8 cellular contexts compared by ENCODE assay signal in genomic region chr10:7408494-7409044, GRCh38. TPM values are rescaled to one million over a fixed set of nuclear protein-coding genes. Genes with fewer than 3 reads are reported as not detected.
DNase-seq lines count a peak whose midpoint lies in the region; ATAC-seq and TF ChIP-seq lines count a peak whose summit lies in the region.

No MANE protein-coding gene starts in this region.

- no peaks in the 10 kb centered on the region for H3K36me3 ChIP-seq in neural cell (ENCODE audit: insufficient read depth, low read length)

- peak; percentile 73 for DNase-seq in activated CD4-positive, alpha-beta T cell treated with anti-CD3 and anti-CD28 coated beads for 36 hours
- no peak for DNase-seq in activated CD4-positive, alpha-beta T cell treated with anti-CD3 and anti-CD28 coated beads for 1 hour
- DNase-seq in MV-4-11 (lab: John Stamatoyannopoulos, UW) (peak; percentile 46), foreskin keratinocyte (peak in 1 of 2 donors; percentile 51), ureter (ENCODE audit: low spot score) (peak; percentile 71)
- DNase-seq in activated T-helper 1 cell treated with anti-CD3 and anti-CD28 coated beads, Interleukin-12 subunit alpha, Interleukin-12 subunit beta, Interleukin-2, Interleukin-4 antibody, amounts not matched to agents 30 ng/mL and 10 ng/mL and 1 ng/mL, durations not matched to agents 14 hours and 24 hours and 36 hours (ENCODE audit: low spot score), result peak; percentile 46

- TF ChIP-seq RAD21 in neural cell (conservative IDR thresholded peaks at IDR 0.05), result peak; percentile 92

- CTCF ChIA-PET in activated CD4-positive, alpha-beta T cell treated with anti-CD3 and anti-CD28 coated beads for 36 hours (lab: Charles Lee), result interaction anchor here (0.6 to 1.5 kb wide), 7 partner anchors 9 to 488 kb away, joined by 3 to 5 read pairs (median 3); no protein-coding TSS in a partner anchor

- H3K79me2 ChIP-seq in neural cell (replicated peaks; ENCODE audit: insufficient read depth, low read length), result no peaks in the 10 kb centered on the region

- peak overlapping the region; percentile 94 for H3K4me3 Mint-ChIP-seq in activated CD4-positive, alpha-beta T cell treated with anti-CD3 and anti-CD28 coated beads for 36 hours
- peak overlapping the region; percentile 96 for H3K4me3 Mint-ChIP-seq in activated T-helper 1 cell treated with anti-CD3 and anti-CD28 coated beads, Interleukin-12 subunit alpha, Interleukin-12 subunit beta, Interleukin-2, Interleukin-4 antibody, amounts not matched to agents 30 ng/mL and 10 ng/mL and 1 ng/mL, durations not matched to agents 14 hours and 24 hours and 36 hours

- H3K36me3 Mint-ChIP-seq in activated CD4-positive, alpha-beta T cell treated with anti-CD3 and anti-CD28 coated beads for 36 hours (ENCODE audit: low read depth), result peaks cover 13% of the 10 kb centered on the region
- H3K36me3 Mint-ChIP-seq in activated T-helper 1 cell treated with anti-CD3 and anti-CD28 coated beads, Interleukin-12 subunit alpha, Interleukin-12 subunit beta, Interleukin-2, Interleukin-4 antibody, amounts not matched to agents 30 ng/mL and 10 ng/mL and 1 ng/mL, durations not matched to agents 14 hours and 24 hours and 36 hours (ENCODE audit: low read depth), result peaks cover 23% of the 10 kb centered on the region

- H3K9me3 ChIP-seq in neural cell (ENCODE audit: low read length), result no peaks in the 10 kb centered on the region

- H3K4me1 Mint-ChIP-seq in activated CD4-positive, alpha-beta T cell treated with anti-CD3 and anti-CD28 coated beads for 36 hours, result peaks cover 59% of the 10 kb centered on the region
- peaks cover 55% of the 10 kb centered on the region for H3K4me1 Mint-ChIP-seq in activated T-helper 1 cell treated with anti-CD3 and anti-CD28 coated beads, Interleukin-12 subunit alpha, Interleukin-12 subunit beta, Interleukin-2, Interleukin-4 antibody, amounts not matched to agents 30 ng/mL and 10 ng/mL and 1 ng/mL, durations not matched to agents 14 hours and 24 hours and 36 hours (ENCODE audit: low read depth)

- H3K27me3 Mint-ChIP-seq in activated CD4-positive, alpha-beta T cell treated with anti-CD3 and anti-CD28 coated beads for 36 hours, result peaks cover 9% of the 10 kb centered on the region
- H3K27me3 Mint-ChIP-seq in activated T-helper 1 cell treated with anti-CD3 and anti-CD28 coated beads, Interleukin-12 subunit alpha, Interleukin-12 subunit beta, Interleukin-2, Interleukin-4 antibody, amounts not matched to agents 30 ng/mL and 10 ng/mL and 1 ng/mL, durations not matched to agents 14 hours and 24 hours and 36 hours (ENCODE audit: insufficient read depth), result peaks cover 17% of the 10 kb centered on the region

- intact Hi-C loops in activated CD4-positive, alpha-beta T cell treated with anti-CD3 and anti-CD28 coated beads for 36 hours (cut with DNase I, micrococcal nuclease), result loop anchor here (1.0 to 2.0 kb wide), 5 partner anchors 140 to 223 kb away; no protein-coding TSS in a partner anchor
- intact Hi-C loops in activated T-helper 1 cell treated with anti-CD3 and anti-CD28 coated beads, Interleukin-12 subunit alpha, Interleukin-12 subunit beta, Interleukin-2, Interleukin-4 antibody, amounts not matched to agents 30 ng/mL and 10 ng/mL and 1 ng/mL, durations not matched to agents 14 hours and 24 hours and 36 hours (cut with micrococcal nuclease), result loop anchor here (1.0 to 2.0 kb wide), 10 partner anchors 20 to 488 kb away; partner anchors contain the start of gene ATP5F1C

- no peaks in the 10 kb centered on the region for H4K20me1 ChIP-seq in neural cell (ENCODE audit: insufficient read depth)

- peak; percentile 5 for ATAC-seq in activated CD4-positive, alpha-beta T cell treated with anti-CD3 and anti-CD28 coated beads for 36 hours
- ATAC-seq in foreskin keratinocyte, result peak; percentile 22
- no peak for ATAC-seq in HG03108 (IDR thresholded peaks at IDR 0.05; ENCODE audit: unreplicated experiment)

- H3K27ac ChIP-seq in foreskin keratinocyte (no peak overlapping the region), neural cell (ENCODE audit: low read length) (no peak overlapping the region)

- peak overlapping the region; percentile 55 for H3K9ac ChIP-seq in neural cell (ENCODE audit: low read length)

- H3K27ac Mint-ChIP-seq in activated CD4-positive, alpha-beta T cell treated with anti-CD3 and anti-CD28 coated beads for 36 hours, result peak overlapping the region; percentile 93
- H3K27ac Mint-ChIP-seq in activated T-helper 1 cell treated with anti-CD3 and anti-CD28 coated beads, Interleukin-12 subunit alpha, Interleukin-12 subunit beta, Interleukin-2, Interleukin-4 antibody, amounts not matched to agents 30 ng/mL and 10 ng/mL and 1 ng/mL, durations not matched to agents 14 hours and 24 hours and 36 hours, result peak overlapping the region; percentile 96

- TF ChIP-seq CTCF in foreskin keratinocyte (conservative IDR thresholded peaks at IDR 0.05), result peak; percentile 74
- TF ChIP-seq CTCF in neural cell (IDR thresholded peaks at IDR 0.05; ENCODE audit: poor library complexity, severe bottlenecking), result peak; percentile 88

- no peaks in the 10 kb centered on the region for H3F3A ChIP-seq in neural cell (ENCODE audit: insufficient read depth, low read length, poor library complexity, severe bottlenecking)

- no peaks in the 10 kb centered on the region for H3K9me2 ChIP-seq in neural cell (ENCODE audit: insufficient read depth, low read length)

- peak overlapping the region; percentile 87 for H3K4me3 ChIP-seq in neural cell (ENCODE audit: low read length)

- no peaks in the 10 kb centered on the region for H3K4me1 ChIP-seq in foreskin keratinocyte

- peaks cover 54% of the 10 kb centered on the region for H3K27me3 ChIP-seq in foreskin keratinocyte
- peaks cover 71% of the 10 kb centered on the region for H3K27me3 ChIP-seq in neural cell (ENCODE audit: insufficient read depth, low read depth, low read length)

- H3K4me2 ChIP-seq in neural cell (ENCODE audit: low read length), result peak overlapping the region; percentile 98

- H2AFZ ChIP-seq in neural cell (ENCODE audit: low read depth, low read length), result peak overlapping the region; percentile 44

- H3K9me3 Mint-ChIP-seq in activated CD4-positive, alpha-beta T cell treated with anti-CD3 and anti-CD28 coated beads for 36 hours (ENCODE audit: low read depth), result no peaks in the 10 kb centered on the region
- no peaks in the 10 kb centered on the region for H3K9me3 Mint-ChIP-seq in activated T-helper 1 cell treated with anti-CD3 and anti-CD28 coated beads, Interleukin-12 subunit alpha, Interleukin-12 subunit beta, Interleukin-2, Interleukin-4 antibody, amounts not matched to agents 30 ng/mL and 10 ng/mL and 1 ng/mL, durations not matched to agents 14 hours and 24 hours and 36 hours

- POLR2A ChIA-PET in activated CD4-positive, alpha-beta T cell treated with anti-CD3 and anti-CD28 coated beads for 36 hours (lab: Charles Lee), result interaction anchor here (0.6 to 1.6 kb wide), 4 partner anchors 19 to 155 kb away, joined by 3 to 6 read pairs (median 4); no protein-coding TSS in a partner anchor

- no peak for TF ChIP-seq EP300 in neural cell (conservative IDR thresholded peaks at IDR 0.05; ENCODE audit: poor library complexity, severe bottlenecking)

TF ChIP-seq in neural cell, 6 proteins besides CTCF, POLR2A, EP300 and RAD21:
- TF ChIP-seq MXI1 (conservative IDR thresholded peaks at IDR 0.05; ENCODE audit: poor library complexity, severe bottlenecking) (peak; percentile 22), SMC3 (conservative IDR thresholded peaks at IDR 0.05; ENCODE audit: poor library complexity) (peak; percentile 94), EZH2 (IDR thresholded peaks at IDR 0.05; ENCODE audit: borderline replicate concordance, insufficient read depth, low read length, poor library complexity, severe bottlenecking) (no peak)

RNA-seq across cellular contexts. Expression of gene SFMBT2, which starts 2.3 kb away (rescaled TPM):
- total RNA-seq in activated CD4-positive, alpha-beta T cell treated with anti-CD3 and anti-CD28 coated beads for 36 hours, result 10 to 100 TPM; 17.6 to 18.0 TPM
- 38.3 and 39.1 TPM in 2 replicates for total RNA-seq in activated T-helper 1 cell treated with anti-CD3 and anti-CD28 coated beads, Interleukin-12 subunit alpha, Interleukin-12 subunit beta, Interleukin-2, Interleukin-4 antibody, amounts not matched to agents 30 ng/mL and 10 ng/mL and 1 ng/mL, durations not matched to agents 14 hours and 24 hours and 36 hours
- 1.2 and 1.4 TPM in 2 replicates for total RNA-seq in foreskin keratinocyte
- 0.20 and 0.27 TPM in 2 replicates for polyA plus RNA-seq in foreskin keratinocyte
- 0.62 and 1.3 TPM in 2 replicates for polyA plus RNA-seq in neural cell
- polyA minus RNA-seq in neural cell, result 3.7 and 5.2 TPM in 2 replicates
- total RNA-seq in ureter, result 20.3 TPM
